ENCODE assay signal across 25 cellular contexts in genomic region chr6:108995296-108995695, GRCh38.
"Had no signal": no experiment of that assay in that cellular context is flagged by ENCODE, and none has a peak within 500 bp of the region (broad histone marks: within the 10 kb centered on the region; RNA-seq: fewer than 3 reads in every experiment).

No MANE protein-coding gene starts in this region.

- H3K27ac Mint-ChIP-seq: activated B cell treated with CpG ODN at 0.5 μM for 24 hours; activated CD8-positive, alpha-beta T cell treated with anti-CD3 and anti-CD28 coated beads for 36 hours; activated naive CD4-positive, alpha-beta T cell treated with anti-CD3 and anti-CD28 coated beads, Interleukin-2, amount 50 U/mL, for 72 hours; activated T-helper 17 cell treated with anti-CD3 and anti-CD28 coated beads, Interleukin-2, amount 50 U/mL, for 72 hours; natural killer cell; neural progenitor cell; T-helper 1 cell treated with Interleukin-12 subunit alpha and Interleukin-12 subunit beta and Interleukin-4 antibody, amounts not matched to agents 30 μg/mL and 1 μg/mL, for 36 hours had no signal

- DNase-seq: activated B cell treated with CpG ODN at 0.5 μM for 24 hours; activated CD4-positive, alpha-beta T cell treated with anti-CD3 and anti-CD28 coated beads, Interleukin-2, amount 50 U/mL, for 1 hour; activated CD8-positive, alpha-beta T cell treated with anti-CD3 and anti-CD28 coated beads for 36 hours; activated gamma-delta T cell treated with Interleukin-2 at 50 U/mL for 16 hours; activated T-cell treated with anti-CD3 and anti-CD28 coated beads, Interleukin-2, amount 50 U/mL, for 4 hours; dermis blood vessel endothelial cell; effector CD4-positive, alpha-beta T cell; esophagus squamous epithelium; foreskin melanocyte; islet precursor cell; natural killer cell; occipital lobe; right cardiac atrium; stimulated activated CD4-positive, alpha-beta T cell treated with anti-CD3 and anti-CD28 coated beads, Interleukin-2, amount 100 ng/mL, for 48 hours; stimulated activated naive CD8-positive, alpha-beta T cell treated with anti-CD3 and anti-CD28 coated beads, Interleukin-15, Interleukin-2, amounts not matched to agents 100 U/mL and 50 U/mL, for 24 hours; T1000; uterus had no signal

- H2AFZ ChIP-seq: neural progenitor cell, parathyroid adenoma had no signal

- H3K4me2 ChIP-seq: neural progenitor cell had no signal

- H3K4me3 ChIP-seq: esophagus squamous epithelium, neural progenitor cell, thoracic aorta, uterus had no signal

- H3K9ac ChIP-seq: neural progenitor cell, parathyroid adenoma had no signal

- ATAC-seq: activated CD8-positive, alpha-beta T cell treated with anti-CD3 and anti-CD28 coated beads for 36 hours; activated naive CD4-positive, alpha-beta T cell treated with anti-CD3 and anti-CD28 coated beads, Interleukin-2, amount 50 U/mL, for 72 hours; activated T-cell treated with anti-CD3 and anti-CD28 coated beads, Interleukin-2, amount 50 U/mL, for 4 hours; activated T-helper 17 cell treated with anti-CD3 and anti-CD28 coated beads, Interleukin-2, amount 50 U/mL, for 72 hours; natural killer cell; right cardiac atrium; stimulated activated naive CD8-positive, alpha-beta T cell treated with anti-CD3 and anti-CD28 coated beads, Interleukin-15, Interleukin-2, amounts not matched to agents 100 U/mL and 50 U/mL, for 24 hours had no signal

- H3K4me1 Mint-ChIP-seq: activated B cell treated with CpG ODN at 0.5 μM for 24 hours; activated T-helper 17 cell treated with anti-CD3 and anti-CD28 coated beads, Interleukin-2, amount 50 U/mL, for 72 hours; central memory CD8-positive, alpha-beta T cell; neural progenitor cell had no signal

- H3K9me3 ChIP-seq: esophagus squamous epithelium, thoracic aorta, uterus had no signal

- H3K4me1 ChIP-seq: neural progenitor cell, uterus had no signal

- H3K27ac ChIP-seq: esophagus squamous epithelium, neural progenitor cell, parathyroid adenoma, thoracic aorta, uterus had no signal

- H3K36me3 ChIP-seq: uterus had no signal

- H3K9me3 Mint-ChIP-seq: activated B cell treated with CpG ODN at 0.5 μM for 24 hours; activated CD8-positive, alpha-beta T cell treated with anti-CD3 and anti-CD28 coated beads for 36 hours; activated naive CD4-positive, alpha-beta T cell treated with anti-CD3 and anti-CD28 coated beads, Interleukin-2, amount 50 U/mL, for 72 hours; activated T-cell treated with anti-CD3 and anti-CD28 coated beads, Interleukin-2, amount 50 U/mL, for 4 hours; activated T-helper 17 cell treated with anti-CD3 and anti-CD28 coated beads, Interleukin-2, amount 50 U/mL, for 72 hours; central memory CD8-positive, alpha-beta T cell; natural killer cell; neural progenitor cell; T-helper 1 cell treated with Interleukin-12 subunit alpha and Interleukin-12 subunit beta and Interleukin-4 antibody, amounts not matched to agents 30 μg/mL and 1 μg/mL, for 36 hours; type B pancreatic cell had no signal

- H3K79me2 ChIP-seq: parathyroid adenoma had no signal

- H3K27me3 ChIP-seq: esophagus squamous epithelium, neural progenitor cell, uterus had no signal

- H3K27me3 Mint-ChIP-seq: activated B cell treated with CpG ODN at 0.5 μM for 24 hours; activated CD8-positive, alpha-beta T cell treated with anti-CD3 and anti-CD28 coated beads for 36 hours; activated T-helper 17 cell treated with anti-CD3 and anti-CD28 coated beads, Interleukin-2, amount 50 U/mL, for 72 hours; central memory CD8-positive, alpha-beta T cell; type B pancreatic cell had no signal

- H3K4me3 Mint-ChIP-seq: activated B cell treated with CpG ODN at 0.5 μM for 24 hours; activated CD8-positive, alpha-beta T cell treated with anti-CD3 and anti-CD28 coated beads for 36 hours; activated T-cell treated with anti-CD3 and anti-CD28 coated beads, Interleukin-2, amount 50 U/mL, for 4 hours; activated T-helper 17 cell treated with anti-CD3 and anti-CD28 coated beads, Interleukin-2, amount 50 U/mL, for 72 hours; central memory CD8-positive, alpha-beta T cell; natural killer cell; neural progenitor cell; T-helper 1 cell treated with Interleukin-12 subunit alpha and Interleukin-12 subunit beta and Interleukin-4 antibody, amounts not matched to agents 30 μg/mL and 1 μg/mL, for 36 hours had no signal
